ENCODE assay signal across 1 cellular context in the genomic region with DNA sequence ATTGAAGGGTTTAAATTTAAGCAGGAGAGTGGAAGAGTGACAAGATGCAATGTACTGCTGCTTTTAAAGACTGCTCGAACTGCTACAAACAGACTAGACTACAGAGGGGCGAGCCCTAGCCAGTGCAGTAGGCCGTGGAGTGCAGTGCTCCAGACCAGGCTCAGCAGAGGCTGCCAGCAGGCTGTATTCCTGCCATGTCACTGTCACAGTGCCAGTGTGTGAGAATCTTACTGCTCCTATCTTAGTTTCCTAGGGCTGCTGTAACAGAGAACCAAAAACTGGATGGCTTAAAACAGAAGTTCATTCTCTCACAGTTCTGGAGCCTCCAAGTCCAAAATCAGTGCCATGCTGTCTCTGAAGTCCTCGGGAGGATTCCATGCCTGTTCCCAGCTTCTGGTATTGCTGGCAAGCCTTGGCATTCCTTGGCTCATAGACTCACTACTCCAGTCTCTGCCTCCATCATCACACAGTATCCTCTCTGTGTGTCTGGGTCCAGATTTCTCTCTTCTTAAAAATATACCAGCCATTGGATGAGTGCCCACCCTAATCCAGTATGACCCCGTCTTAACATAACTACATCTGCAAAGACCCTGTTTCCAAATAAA.
TF ChIP-seq lines count a peak whose summit lies in the region.

No MANE protein-coding gene starts in this region.

TF ChIP-seq in SK-N-SH treated with all-trans-retinoic acid at 6 μM for 48 hours, 23 proteins besides CTCF, POLR2A, EP300 and RAD21 (continued from another document):
- TF ChIP-seq, protein P1, sequence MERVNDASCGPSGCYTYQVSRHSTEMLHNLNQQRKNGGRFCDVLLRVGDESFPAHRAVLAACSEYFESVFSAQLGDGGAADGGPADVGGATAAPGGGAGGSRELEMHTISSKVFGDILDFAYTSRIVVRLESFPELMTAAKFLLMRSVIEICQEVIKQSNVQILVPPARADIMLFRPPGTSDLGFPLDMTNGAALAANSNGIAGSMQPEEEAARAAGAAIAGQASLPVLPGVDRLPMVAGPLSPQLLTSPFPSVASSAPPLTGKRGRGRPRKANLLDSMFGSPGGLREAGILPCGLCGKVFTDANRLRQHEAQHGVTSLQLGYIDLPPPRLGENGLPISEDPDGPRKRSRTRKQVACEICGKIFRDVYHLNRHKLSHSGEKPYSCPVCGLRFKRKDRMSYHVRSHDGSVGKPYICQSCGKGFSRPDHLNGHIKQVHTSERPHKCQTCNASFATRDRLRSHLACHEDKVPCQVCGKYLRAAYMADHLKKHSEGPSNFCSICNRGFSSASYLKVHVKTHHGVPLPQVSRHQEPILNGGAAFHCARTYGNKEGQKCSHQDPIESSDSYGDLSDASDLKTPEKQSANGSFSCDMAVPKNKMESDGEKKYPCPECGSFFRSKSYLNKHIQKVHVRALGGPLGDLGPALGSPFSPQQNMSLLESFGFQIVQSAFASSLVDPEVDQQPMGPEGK (CRISPR knock-in tag; IDR thresholded peaks at IDR 0.05; ENCODE audit: borderline replicate concordance) = no peak
- TF ChIP-seq, protein P2, sequence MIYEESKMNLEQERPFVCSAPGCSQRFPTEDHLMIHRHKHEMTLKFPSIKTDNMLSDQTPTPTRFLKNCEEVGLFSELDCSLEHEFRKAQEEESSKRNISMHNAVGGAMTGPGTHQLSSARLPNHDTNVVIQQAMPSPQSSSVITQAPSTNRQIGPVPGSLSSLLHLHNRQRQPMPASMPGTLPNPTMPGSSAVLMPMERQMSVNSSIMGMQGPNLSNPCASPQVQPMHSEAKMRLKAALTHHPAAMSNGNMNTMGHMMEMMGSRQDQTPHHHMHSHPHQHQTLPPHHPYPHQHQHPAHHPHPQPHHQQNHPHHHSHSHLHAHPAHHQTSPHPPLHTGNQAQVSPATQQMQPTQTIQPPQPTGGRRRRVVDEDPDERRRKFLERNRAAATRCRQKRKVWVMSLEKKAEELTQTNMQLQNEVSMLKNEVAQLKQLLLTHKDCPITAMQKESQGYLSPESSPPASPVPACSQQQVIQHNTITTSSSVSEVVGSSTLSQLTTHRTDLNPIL (CRISPR knock-in tag; IDR thresholded peaks at IDR 0.05; ENCODE audit: low read depth) = no peak
- TF ChIP-seq OSR1 (CRISPR knock-in tag; IDR thresholded peaks at IDR 0.05) = no peak
- TF ChIP-seq ARNTL (CRISPR knock-in tag; IDR thresholded peaks at IDR 0.05; ENCODE audit: borderline replicate concordance, low read depth) = no peak
TF ChIP-seq in SK-N-SH treated with all-trans-retinoic acid at 6 μM for 48 hours: peak in this region for 0.
